12 cellular contexts compared by ENCODE assay signal in the genomic region with DNA sequence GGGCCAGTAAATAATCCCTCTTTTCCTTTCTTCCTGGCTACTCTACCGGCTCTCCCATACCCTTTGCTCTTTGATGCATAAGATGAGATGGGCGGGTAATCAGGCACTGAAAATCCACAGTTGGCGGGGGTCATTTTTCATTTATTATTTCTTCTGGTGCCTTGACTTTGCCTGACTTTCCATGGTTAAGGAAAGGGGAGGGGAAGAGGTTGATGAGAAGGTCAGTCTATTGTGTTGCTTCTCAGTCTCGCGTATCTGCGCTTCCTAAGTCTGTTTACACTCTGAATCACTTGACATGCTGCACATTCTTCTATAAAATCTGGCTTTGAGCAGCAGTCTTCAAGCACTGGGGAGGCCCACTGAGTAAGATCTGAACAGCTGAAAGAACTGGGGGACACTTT.
DNase-seq lines count a peak whose midpoint lies in the region; ATAC-seq and TF ChIP-seq lines count a peak whose summit lies in the region.
"Had no signal": no experiment of that assay in that cellular context is flagged by ENCODE, and none has a peak within 500 bp of the region (broad histone marks: within the 10 kb centered on the region; RNA-seq: fewer than 3 reads in every experiment).

No MANE protein-coding gene starts in this region.

- peak overlapping the region; percentile 94 for H3K27ac Mint-ChIP-seq in neural progenitor cell
- H3K27ac Mint-ChIP-seq: activated CD4-positive, alpha-beta memory T cell treated with anti-CD3 and anti-CD28 coated beads for 36 hours had no signal

- H2AFZ ChIP-seq in OCI-LY1 (ENCODE audit: low read length) (no peak overlapping the region), neural progenitor cell (replicated peaks) (no peak overlapping the region)

- TF ChIP-seq POLR2A in prostate gland (IDR thresholded peaks at IDR 0.05) = no peak

- H3K36me3 ChIP-seq in OCI-LY1 (ENCODE audit: insufficient read depth, low read length) (no peaks in the 10 kb centered on the region), neural progenitor cell (no peaks in the 10 kb centered on the region), prostate gland (no peaks in the 10 kb centered on the region)

- peak overlapping the region; percentile 77 for H3K27ac ChIP-seq in OCI-LY1 (ENCODE audit: low read depth, low read length, poor library complexity, severe bottlenecking)
- H3K27ac ChIP-seq in neural progenitor cell = peak overlapping the region; percentile 87
- H3K27ac ChIP-seq in prostate gland = no peak overlapping the region
- no peak overlapping the region for H3K27ac ChIP-seq in coronary artery
- H3K27ac ChIP-seq: SK-N-MC had no signal

- H3K27me3 ChIP-seq in OCI-LY1 (ENCODE audit: insufficient read depth, low read length) (no peaks in the 10 kb centered on the region), neural progenitor cell (no peaks in the 10 kb centered on the region), prostate gland (replicated peaks; ENCODE audit: insufficient read depth) (no peaks in the 10 kb centered on the region)

- H3F3A ChIP-seq in OCI-LY1 (ENCODE audit: insufficient read depth, low read length) (no peaks in the 10 kb centered on the region), neural progenitor cell (ENCODE audit: low read depth) (peaks cover 23% of the 10 kb centered on the region)

- H3K9me2 ChIP-seq in OCI-LY1 (ENCODE audit: low read depth, low read length) = no peaks in the 10 kb centered on the region

- H3K79me2 ChIP-seq in OCI-LY1 (ENCODE audit: insufficient read depth, low read length) (no peaks in the 10 kb centered on the region), neural progenitor cell (ENCODE audit: low read depth) (no peaks in the 10 kb centered on the region)

- H4K20me1 ChIP-seq in OCI-LY1 (ENCODE audit: insufficient read depth, low read length) (no peaks in the 10 kb centered on the region), neural progenitor cell (ENCODE audit: low read depth) (no peaks in the 10 kb centered on the region)

- peaks cover 42% of the 10 kb centered on the region for H3K4me1 Mint-ChIP-seq in neural progenitor cell

- WGBS in prostate gland = 40% methylated on average over 6 of the region's 6 CpGs

- peaks cover 47% of the 10 kb centered on the region for H3K4me1 ChIP-seq in OCI-LY1 (ENCODE audit: insufficient read depth, low read length, severe bottlenecking)
- peaks cover 28% of the 10 kb centered on the region for H3K4me1 ChIP-seq in neural progenitor cell
- no peaks in the 10 kb centered on the region for H3K4me1 ChIP-seq in prostate gland (replicated peaks)

- peak overlapping the region; percentile 44 for H3K4me3 Mint-ChIP-seq in neural progenitor cell
- H3K4me3 Mint-ChIP-seq: activated CD4-positive, alpha-beta memory T cell treated with anti-CD3 and anti-CD28 coated beads for 36 hours had no signal

- H3K9ac ChIP-seq in OCI-LY1 (ENCODE audit: low read length) (no peak overlapping the region), neural progenitor cell (no peak overlapping the region)

- H3K4me2 ChIP-seq in OCI-LY1 (ENCODE audit: low read length) = no peak overlapping the region
- peak overlapping the region; percentile 62 for H3K4me2 ChIP-seq in neural progenitor cell

- H3K27me3 Mint-ChIP-seq in neural progenitor cell (ENCODE audit: insufficient read depth, low read depth) = no peaks in the 10 kb centered on the region
- H3K27me3 Mint-ChIP-seq: activated CD4-positive, alpha-beta memory T cell treated with anti-CD3 and anti-CD28 coated beads for 36 hours had no signal

- ATAC-seq in esophagus mucosa = peak; percentile 33
- ATAC-seq in HG02938 (IDR thresholded peaks at IDR 0.05; ENCODE audit: unreplicated experiment) = no peak

- TF ChIP-seq CTCF in OCI-LY1 (IDR thresholded peaks at IDR 0.05; ENCODE audit: low read length) (no peak), neural progenitor cell (IDR thresholded peaks at IDR 0.05) (no peak), prostate gland (IDR thresholded peaks at IDR 0.05) (no peak), coronary artery (IDR thresholded peaks at IDR 0.05) (no peak)

- H3K9me3 Mint-ChIP-seq in neural progenitor cell = peaks cover 12% of the 10 kb centered on the region
- H3K9me3 Mint-ChIP-seq: activated CD4-positive, alpha-beta memory T cell treated with anti-CD3 and anti-CD28 coated beads for 36 hours had no signal

- intact Hi-C loops in prostate gland (cut with DNase I) = no loop called here

- DNase-seq in DMS53 (lab: John Stamatoyannopoulos, UW) (peak; percentile 61), neural progenitor cell (ENCODE audit: low spot score) (peak; percentile 63), prostate gland (ENCODE audit: low spot score) (no peak), coronary artery (ENCODE audit: low spot score) (no peak)
- DNase-seq in stimulated activated CD4-positive, alpha-beta T cell treated with anti-CD3 and anti-CD28 coated beads, Interleukin-12 subunit alpha, Interleukin-12 subunit beta, amount 100 ng/mL, for 4 hours = no peak
- DNase-seq: activated CD4-positive, alpha-beta memory T cell treated with anti-CD3 and anti-CD28 coated beads for 36 hours; NCI-H1930; stimulated activated CD4-positive, alpha-beta T cell treated with anti-CD3 and anti-CD28 coated beads, Interleukin-4, amount 100 ng/mL, for 4 hours had no signal

- peaks cover 5% of the 10 kb centered on the region for H3K36me3 Mint-ChIP-seq in neural progenitor cell
- H3K36me3 Mint-ChIP-seq: activated CD4-positive, alpha-beta memory T cell treated with anti-CD3 and anti-CD28 coated beads for 36 hours had no signal

- H3K4me3 ChIP-seq in OCI-LY1 (ENCODE audit: low read depth, low read length, poor library complexity, severe bottlenecking) (no peak overlapping the region), neural progenitor cell (no peak overlapping the region), prostate gland (no peak overlapping the region), coronary artery (no peak overlapping the region)
- H3K4me3 ChIP-seq: SK-N-MC had no signal

- no peaks in the 10 kb centered on the region for H3K9me3 ChIP-seq in OCI-LY1 (ENCODE audit: low read length)
- H3K9me3 ChIP-seq in neural progenitor cell (ENCODE audit: low read depth) = no peaks in the 10 kb centered on the region
- H3K9me3 ChIP-seq in prostate gland = no peaks in the 10 kb centered on the region

Comparison
In these comparisons a context has a peak if more than half of its experiments do, and no peak if none do; other contexts are left out.
1. DNase-seq: peak in DMS53 (single experiment) and neural progenitor cell (single experiment); none in prostate gland (single experiment), coronary artery (single experiment) and stimulated activated CD4-positive, alpha-beta T cell treated with anti-CD3 and anti-CD28 coated beads, Interleukin-12 subunit alpha, Interleukin-12 subunit beta, amount 100 ng/mL, for 4 hours (single experiment).
2. H3K27ac ChIP-seq: peak in OCI-LY1 (single experiment) and neural progenitor cell (single experiment); none in prostate gland (0 of 2) and coronary artery (0 of 2).